26 cellular contexts compared by ENCODE assay signal in the genomic region with DNA sequence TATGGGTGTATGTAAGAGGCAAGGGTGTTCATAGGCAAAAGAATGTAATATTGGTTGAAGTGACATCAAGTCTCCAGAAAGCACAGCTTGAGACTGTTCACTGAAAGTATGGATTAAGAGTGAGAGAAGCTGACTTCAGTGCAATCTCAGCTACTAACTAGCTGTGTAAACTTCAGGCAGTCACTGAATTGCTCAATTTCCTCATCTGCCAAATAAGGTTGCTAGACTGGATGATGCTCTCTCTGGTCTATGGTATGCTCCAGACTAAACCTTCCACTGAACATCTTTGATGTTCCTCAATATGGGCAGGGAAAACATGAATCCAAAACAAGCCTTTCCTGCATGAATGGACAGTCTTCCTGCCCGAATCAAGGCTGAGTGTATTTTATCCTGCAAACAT.
"Had no signal": no experiment of that assay in that cellular context is flagged by ENCODE, and none has a peak within 500 bp of the region (broad histone marks: within the 10 kb centered on the region; RNA-seq: fewer than 3 reads in every experiment).

No MANE protein-coding gene starts in this region.

- H3K4me3 Mint-ChIP-seq: activated CD8-positive, alpha-beta memory T cell treated with anti-CD3 and anti-CD28 coated beads, Interleukin-2, amount 10 ng/mL, durations not matched to agents 7 days and 5 days; activated CD8-positive, alpha-beta T cell treated with anti-CD3 and anti-CD28 coated beads, Interleukin-2, amount 10 ng/mL, durations not matched to agents 7 days and 5 days; activated naive CD4-positive, alpha-beta T cell treated with anti-CD3 and anti-CD28 coated beads, Interleukin-2, amount 50 U/mL, for 24 hours; activated naive CD8-positive, alpha-beta T cell treated with anti-CD3 and anti-CD28 coated beads, Interleukin-2, amount 50 U/mL, for 24 hours; naive thymus-derived CD4-positive, alpha-beta T cell; neural crest cell; T-helper 17 cell; WTC11 had no signal

- H2AFZ ChIP-seq: hepatocyte, parathyroid adenoma had no signal

- H3K27ac Mint-ChIP-seq: activated CD8-positive, alpha-beta memory T cell treated with anti-CD3 and anti-CD28 coated beads, Interleukin-2, amount 10 ng/mL, durations not matched to agents 7 days and 5 days; activated CD8-positive, alpha-beta T cell treated with anti-CD3 and anti-CD28 coated beads, Interleukin-2, amount 10 ng/mL, durations not matched to agents 7 days and 5 days; activated naive CD4-positive, alpha-beta T cell treated with anti-CD3 and anti-CD28 coated beads, Interleukin-2, amount 50 U/mL, for 24 hours; activated naive CD8-positive, alpha-beta T cell treated with anti-CD3 and anti-CD28 coated beads, Interleukin-2, amount 50 U/mL, for 24 hours; activated T-helper 2 cell treated with anti-CD3 and anti-CD28 coated beads, Interferon-gamma antibody, Interleukin-2, Interleukin-4, amounts not matched to agents 10 μg/mL and 5 μg/mL and 100 μg/mL, durations not matched to agents 14 hours and 24 hours and 36 hours; naive thymus-derived CD4-positive, alpha-beta T cell; T-helper 17 cell; WTC11 had no signal

- DNase-seq: activated CD4-positive, alpha-beta T cell treated with anti-CD3 and anti-CD28 coated beads for 1 hour; activated CD4-positive, alpha-beta T cell treated with anti-CD3 and anti-CD28 coated beads, Interleukin-2, amount 50 U/mL, for 1 hour; activated CD8-positive, alpha-beta memory T cell treated with anti-CD3 and anti-CD28 coated beads, Interleukin-2, amount 10 ng/mL, durations not matched to agents 7 days and 5 days; activated CD8-positive, alpha-beta T cell treated with anti-CD3 and anti-CD28 coated beads, Interleukin-2, amount 10 ng/mL, durations not matched to agents 7 days and 5 days; activated naive CD8-positive, alpha-beta T cell treated with anti-CD3 and anti-CD28 coated beads, Interleukin-2, amount 50 U/mL, for 24 hours; activated T-cell treated with anti-CD3 and anti-CD28 coated beads, Interleukin-2, amount 50 U/mL, for 48 hours; colonic mucosa; effector CD8-positive, alpha-beta T cell; glutamatergic neuron; midbrain; naive thymus-derived CD4-positive, alpha-beta T cell; nucleus accumbens; right cardiac atrium; spleen; stimulated activated naive CD4-positive, alpha-beta T cell; T-helper 17 cell; T1000; tibial artery; upper lobe of right lung had no signal

- ATAC-seq: activated CD8-positive, alpha-beta memory T cell treated with anti-CD3 and anti-CD28 coated beads, Interleukin-2, amount 10 ng/mL, durations not matched to agents 7 days and 5 days; activated CD8-positive, alpha-beta T cell treated with anti-CD3 and anti-CD28 coated beads, Interleukin-2, amount 10 ng/mL, durations not matched to agents 7 days and 5 days; activated naive CD8-positive, alpha-beta T cell treated with anti-CD3 and anti-CD28 coated beads, Interleukin-2, amount 50 U/mL, for 24 hours; naive thymus-derived CD4-positive, alpha-beta T cell; right cardiac atrium; T-helper 17 cell; upper lobe of right lung; WTC11 had no signal

- H3K36me3 ChIP-seq: colonic mucosa, spleen, suprapubic skin, tibial artery, upper lobe of right lung had no signal

- H3K36me3 Mint-ChIP-seq: activated CD8-positive, alpha-beta memory T cell treated with anti-CD3 and anti-CD28 coated beads, Interleukin-2, amount 10 ng/mL, durations not matched to agents 7 days and 5 days; activated naive CD4-positive, alpha-beta T cell treated with anti-CD3 and anti-CD28 coated beads, Interleukin-2, amount 50 U/mL, for 24 hours; naive thymus-derived CD4-positive, alpha-beta T cell; WTC11 had no signal

- H3K27ac ChIP-seq: colonic mucosa, hepatocyte, parathyroid adenoma, spleen, suprapubic skin, tibial artery, upper lobe of right lung had no signal

- H3K4me1 Mint-ChIP-seq: activated CD8-positive, alpha-beta memory T cell treated with anti-CD3 and anti-CD28 coated beads, Interleukin-2, amount 10 ng/mL, durations not matched to agents 7 days and 5 days; activated naive CD4-positive, alpha-beta T cell treated with anti-CD3 and anti-CD28 coated beads, Interleukin-2, amount 50 U/mL, for 24 hours; activated naive CD8-positive, alpha-beta T cell treated with anti-CD3 and anti-CD28 coated beads, Interleukin-2, amount 50 U/mL, for 24 hours; naive thymus-derived CD4-positive, alpha-beta T cell; T-helper 17 cell had no signal

- H3K9me3 ChIP-seq: colonic mucosa, spleen, suprapubic skin, tibial artery, upper lobe of right lung had no signal

- H3K27me3 Mint-ChIP-seq: activated CD8-positive, alpha-beta memory T cell treated with anti-CD3 and anti-CD28 coated beads, Interleukin-2, amount 10 ng/mL, durations not matched to agents 7 days and 5 days; activated naive CD4-positive, alpha-beta T cell treated with anti-CD3 and anti-CD28 coated beads, Interleukin-2, amount 50 U/mL, for 24 hours; activated naive CD8-positive, alpha-beta T cell treated with anti-CD3 and anti-CD28 coated beads, Interleukin-2, amount 50 U/mL, for 24 hours; naive thymus-derived CD4-positive, alpha-beta T cell; T-helper 17 cell had no signal

- H3K9me3 Mint-ChIP-seq: activated naive CD4-positive, alpha-beta T cell treated with anti-CD3 and anti-CD28 coated beads, Interleukin-2, amount 50 U/mL, for 24 hours; activated T-helper 2 cell treated with anti-CD3 and anti-CD28 coated beads, Interferon-gamma antibody, Interleukin-2, Interleukin-4, amounts not matched to agents 10 μg/mL and 5 μg/mL and 100 μg/mL, durations not matched to agents 14 hours and 24 hours and 36 hours; neural crest cell; WTC11 had no signal

- H3K9ac ChIP-seq: parathyroid adenoma had no signal

- H3K4me1 ChIP-seq: colonic mucosa had no signal

- H3K27me3 ChIP-seq: colonic mucosa, hepatocyte, spleen, suprapubic skin, tibial artery, upper lobe of right lung had no signal

- H3K4me3 ChIP-seq: colonic mucosa, hepatocyte, spleen, suprapubic skin, tibial artery, upper lobe of right lung had no signal

- H3K4me2 ChIP-seq: hepatocyte had no signal
